Comparison of ENCODE assay signal across 7 cellular contexts in genomic region chrX:80485543-80485942, GRCh38.
"Had no signal": no experiment of that assay in that cellular context is flagged by ENCODE, and none has a peak within 500 bp of the region (broad histone marks: within the 10 kb centered on the region; RNA-seq: fewer than 3 reads in every experiment).

No MANE protein-coding gene starts in this region.

- ATAC-seq: GM12878 had no signal

- H3K4me3 ChIP-seq: GM12878 had no signal

- DNase-seq: GDM1, GF-D8 had no signal

- FAIRE-seq: G401.6, GM12878, GM12891, GM12892, GM18507 had no signal
